In the genomic region with DNA sequence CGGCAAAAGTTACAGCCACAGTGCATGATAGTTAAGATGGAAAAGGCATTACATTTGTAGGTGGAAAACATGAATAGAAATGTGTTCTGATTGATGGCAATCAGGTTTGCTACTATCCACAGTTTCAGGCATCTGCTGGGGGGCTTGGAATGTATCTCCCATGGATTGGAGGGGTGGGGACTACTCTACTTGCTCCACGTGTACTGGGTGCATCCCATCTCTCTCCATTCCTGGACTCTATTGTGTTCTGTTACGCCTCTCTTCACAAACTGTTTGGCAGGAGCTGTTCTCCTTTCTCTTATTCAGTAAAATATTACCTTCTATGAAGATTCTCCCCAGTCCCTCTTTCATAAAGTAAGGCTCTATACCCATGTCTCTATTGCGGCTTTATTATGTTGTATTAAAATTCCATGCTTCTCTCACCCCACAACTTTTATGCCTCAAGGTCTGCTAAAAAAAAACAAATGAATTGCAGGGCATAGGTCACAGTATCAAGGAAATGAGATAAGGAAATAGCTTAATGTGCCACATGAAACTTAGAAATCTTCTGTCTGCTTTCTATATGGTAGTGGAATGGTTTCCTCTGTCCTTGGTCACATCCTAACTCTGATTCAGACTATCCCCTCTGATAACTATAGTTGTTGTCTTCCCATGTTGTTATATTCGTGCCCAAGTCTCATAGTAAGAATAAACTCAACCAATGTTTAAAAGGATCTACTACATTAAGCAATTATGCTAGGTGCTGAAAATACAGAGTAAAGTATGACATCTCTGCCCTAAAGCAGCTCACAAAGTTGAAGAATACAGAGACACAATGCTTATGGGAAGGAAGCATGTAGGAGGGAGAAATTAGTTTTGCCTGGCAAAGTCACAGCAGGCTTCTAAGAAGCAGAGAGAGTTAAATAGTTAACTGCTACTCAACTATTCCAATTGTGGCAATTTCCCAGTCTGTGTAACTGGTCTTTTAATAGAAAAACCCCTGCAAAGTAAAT, we compare ENCODE assay signal across 1 cellular context.
TF ChIP-seq lines count a peak whose summit lies in the region.

No MANE protein-coding gene starts in this region.

TF ChIP-seq in WTC11, 78 proteins besides CTCF, POLR2A, EP300 and RAD21 (continued from another document):
- TF ChIP-seq, protein P1, sequence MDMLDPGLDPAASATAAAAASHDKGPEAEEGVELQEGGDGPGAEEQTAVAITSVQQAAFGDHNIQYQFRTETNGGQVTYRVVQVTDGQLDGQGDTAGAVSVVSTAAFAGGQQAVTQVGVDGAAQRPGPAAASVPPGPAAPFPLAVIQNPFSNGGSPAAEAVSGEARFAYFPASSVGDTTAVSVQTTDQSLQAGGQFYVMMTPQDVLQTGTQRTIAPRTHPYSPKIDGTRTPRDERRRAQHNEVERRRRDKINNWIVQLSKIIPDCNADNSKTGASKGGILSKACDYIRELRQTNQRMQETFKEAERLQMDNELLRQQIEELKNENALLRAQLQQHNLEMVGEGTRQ (CRISPR knock-in tag; IDR thresholded peaks at IDR 0.05), result no peak
- TF ChIP-seq NFYB (CRISPR knock-in tag; conservative IDR thresholded peaks at IDR 0.05; ENCODE audit: low read depth) (no peak), ZNF121 (CRISPR knock-in tag; IDR thresholded peaks at IDR 0.05) (no peak), EMX1 (CRISPR knock-in tag; IDR thresholded peaks at IDR 0.05) (no peak), NFE2L1 (CRISPR knock-in tag; IDR thresholded peaks at IDR 0.05) (no peak), OVOL2 (CRISPR knock-in tag; IDR thresholded peaks at IDR 0.05; ENCODE audit: borderline replicate concordance) (no peak), ZNF219 (CRISPR knock-in tag; IDR thresholded peaks at IDR 0.05; ENCODE audit: borderline replicate concordance) (no peak)
- TF ChIP-seq, protein P2, sequence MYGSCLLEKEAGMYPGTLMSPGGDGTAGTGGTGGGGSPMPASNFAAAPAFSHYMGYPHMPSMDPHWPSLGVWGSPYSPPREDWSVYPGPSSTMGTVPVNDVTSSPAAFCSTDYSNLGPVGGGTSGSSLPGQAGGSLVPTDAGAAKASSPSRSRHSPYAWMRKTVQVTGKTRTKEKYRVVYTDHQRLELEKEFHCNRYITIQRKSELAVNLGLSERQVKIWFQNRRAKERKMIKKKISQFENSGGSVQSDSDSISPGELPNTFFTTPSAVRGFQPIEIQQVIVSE (CRISPR knock-in tag; IDR thresholded peaks at IDR 0.05; ENCODE audit: borderline replicate concordance), result no peak
- TF ChIP-seq, protein P3, sequence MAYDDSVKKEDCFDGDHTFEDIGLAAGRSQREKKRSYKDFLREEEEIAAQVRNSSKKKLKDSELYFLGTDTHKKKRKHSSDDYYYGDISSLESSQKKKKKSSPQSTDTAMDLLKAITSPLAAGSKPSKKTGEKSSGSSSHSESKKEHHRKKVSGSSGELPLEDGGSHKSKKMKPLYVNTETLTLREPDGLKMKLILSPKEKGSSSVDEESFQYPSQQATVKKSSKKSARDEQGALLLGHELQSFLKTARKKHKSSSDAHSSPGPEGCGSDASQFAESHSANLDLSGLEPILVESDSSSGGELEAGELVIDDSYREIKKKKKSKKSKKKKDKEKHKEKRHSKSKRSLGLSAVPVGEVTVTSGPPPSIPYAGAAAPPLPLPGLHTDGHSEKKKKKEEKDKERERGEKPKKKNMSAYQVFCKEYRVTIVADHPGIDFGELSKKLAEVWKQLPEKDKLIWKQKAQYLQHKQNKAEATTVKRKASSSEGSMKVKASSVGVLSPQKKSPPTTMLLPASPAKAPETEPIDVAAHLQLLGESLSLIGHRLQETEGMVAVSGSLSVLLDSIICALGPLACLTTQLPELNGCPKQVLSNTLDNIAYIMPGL (CRISPR knock-in tag; IDR thresholded peaks at IDR 0.05), result no peak
- TF ChIP-seq, protein P4, sequence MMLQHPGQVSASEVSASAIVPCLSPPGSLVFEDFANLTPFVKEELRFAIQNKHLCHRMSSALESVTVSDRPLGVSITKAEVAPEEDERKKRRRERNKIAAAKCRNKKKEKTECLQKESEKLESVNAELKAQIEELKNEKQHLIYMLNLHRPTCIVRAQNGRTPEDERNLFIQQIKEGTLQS (CRISPR knock-in tag; conservative IDR thresholded peaks at IDR 0.05), result no peak
- TF ChIP-seq, protein P5, sequence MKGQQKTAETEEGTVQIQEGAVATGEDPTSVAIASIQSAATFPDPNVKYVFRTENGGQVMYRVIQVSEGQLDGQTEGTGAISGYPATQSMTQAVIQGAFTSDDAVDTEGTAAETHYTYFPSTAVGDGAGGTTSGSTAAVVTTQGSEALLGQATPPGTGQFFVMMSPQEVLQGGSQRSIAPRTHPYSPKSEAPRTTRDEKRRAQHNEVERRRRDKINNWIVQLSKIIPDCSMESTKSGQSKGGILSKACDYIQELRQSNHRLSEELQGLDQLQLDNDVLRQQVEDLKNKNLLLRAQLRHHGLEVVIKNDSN (CRISPR knock-in tag; IDR thresholded peaks at IDR 0.05), result no peak
